ENCODE assay signal across 8 cellular contexts in genomic region chr1:150272379-150272840, GRCh38. TPM values are rescaled to one million over a fixed set of nuclear protein-coding genes. Genes with fewer than 3 reads are reported as not detected.
DNase-seq lines count a peak whose midpoint lies in the region; TF ChIP-seq lines count a peak whose summit lies in the region.

C1orf54 (plus strand) TSS chr1:150272790; CDS start chr1:150272818, 28 bp downstream.

- 0 out of 2 replicates have a peak within 1 kb of the TSS, but pooled peaks have one; percentile 6 for H2AFZ ChIP-seq in OCI-LY3 (ENCODE audit: low read depth, low read length)
- peak within 1 kb of the TSS; percentile 60 for H2AFZ ChIP-seq in osteoblast (ENCODE audit: low read length)

- H3K27me3 ChIP-seq in OCI-LY3 (ENCODE audit: low read depth, low read length): no peaks in the 10 kb centered on the region
- H3K27me3 ChIP-seq in osteoblast (ENCODE audit: insufficient read depth, low read length): no peaks in the 10 kb centered on the region

- peak within 1 kb of the TSS; percentile 45 for H3K9ac ChIP-seq in OCI-LY3 (ENCODE audit: low read length)

- H3K36me3 ChIP-seq in OCI-LY3 (replicated peaks; ENCODE audit: low read depth, low read length) (no peaks in the 10 kb centered on the region), osteoblast (ENCODE audit: insufficient read depth, low read length) (peaks cover 12% of the 10 kb centered on the region)

- H3K27ac ChIP-seq in OCI-LY3 (ENCODE audit: low read length) (peak within 1 kb of the TSS; percentile 79), osteoblast (ENCODE audit: low read depth, low read length) (peak within 1 kb of the TSS; percentile 78)

- H3K79me2 ChIP-seq in OCI-LY3 (ENCODE audit: low read length): peaks cover 15% of the 10 kb centered on the region
- H3K79me2 ChIP-seq in osteoblast (ENCODE audit: insufficient read depth, low read length): peaks cover 24% of the 10 kb centered on the region

- H3K4me3 ChIP-seq in OCI-LY3 (ENCODE audit: low read length): peak within 1 kb of the TSS; percentile 62
- peak within 1 kb of the TSS; percentile 56 for H3K4me3 ChIP-seq in fibroblast of pulmonary artery (replicated peaks; ENCODE audit: low read depth, low read length)
- H3K4me3 ChIP-seq in osteoblast (ENCODE audit: insufficient read depth, low read length): peak within 1 kb of the TSS; percentile 70

- in situ Hi-C loops in GM13977 (cut with MboI; ENCODE audit: low pct_unique_long_range_greater_than_20kb, low sequenced_read_pairs, unreplicated experiment): loop anchor here (25.0 kb wide), 1 partner anchor 265 kb away; the partner anchor contains the start of gene ADAMTSL4

- peaks cover 7% of the 10 kb centered on the region; the same call in 1 of the 2 replicates for H4K20me1 ChIP-seq in OCI-LY3 (ENCODE audit: insufficient read depth, low read length)
- no peaks in the 10 kb centered on the region for H4K20me1 ChIP-seq in osteoblast (ENCODE audit: insufficient read depth, low read length)

- TF ChIP-seq CTCF in OCI-LY3 (IDR thresholded peaks at IDR 0.05; ENCODE audit: low read depth, low read length): no peak; the same call in 1 of the 2 replicates
- TF ChIP-seq CTCF in fibroblast of pulmonary artery (IDR thresholded peaks at IDR 0.05; ENCODE audit: low read length, missing control alignments): peak; percentile 20
- peak; percentile 6 for TF ChIP-seq CTCF in osteoblast (IDR thresholded peaks at IDR 0.05; ENCODE audit: extremely low read depth, low read depth, low read length)
- TF ChIP-seq CTCF in GM13977 (IDR thresholded peaks at IDR 0.05; ENCODE audit: extremely low read depth, insufficient read depth, missing control alignments): no peak

- DNase-seq in CD1c-positive myeloid dendritic cell (ENCODE audit: extremely low spot score) (peak; percentile 57), fibroblast of pulmonary artery (ENCODE audit: low read depth) (peak; percentile 67), osteoblast (ENCODE audit: insufficient read length, low spot score, missing footprints) (peak; percentile 93), GM13977 (ENCODE audit: low spot score) (no peak), COLO668 (lab: John Stamatoyannopoulos, UW; ENCODE audit: unreplicated experiment) (no peak), inferior parietal cortex (ENCODE audit: extremely low spot score) (no peak)
- no peak for DNase-seq in activated effector memory CD4-positive, alpha-beta T cell treated with anti-CD3 and anti-CD28 coated beads, Interleukin-2, amount 50 U/mL, for 16 hours

- peak within 1 kb of the TSS; percentile 83 for H3K4me2 ChIP-seq in OCI-LY3 (ENCODE audit: low read length)
- peak within 1 kb of the TSS; percentile 92 for H3K4me2 ChIP-seq in osteoblast (ENCODE audit: insufficient read depth, low read length)

- no peaks in the 10 kb centered on the region for H3K9me3 ChIP-seq in OCI-LY3 (ENCODE audit: insufficient read depth, low read length)
- no peaks in the 10 kb centered on the region for H3K9me3 ChIP-seq in osteoblast (ENCODE audit: low read depth, low read length)

- H3K4me1 ChIP-seq in OCI-LY3 (ENCODE audit: low read length) (peaks cover 67% of the 10 kb centered on the region), osteoblast (ENCODE audit: insufficient read depth, low read length) (peaks cover 35% of the 10 kb centered on the region)

RNA-seq across cellular contexts. Expression of gene C1orf54, which starts in this region (rescaled TPM):
- 32.2 and 45.4 TPM in 2 replicates for total RNA-seq in osteoblast

Comparison
In these comparisons a context has a peak if more than half of its experiments do, and no peak if none do; other contexts are left out.
1. DNase-seq: peak in CD1c-positive myeloid dendritic cell (single experiment), fibroblast of pulmonary artery (single experiment) and osteoblast (single experiment); none in GM13977 (single experiment), COLO668 (single experiment), activated effector memory CD4-positive, alpha-beta T cell treated with anti-CD3 and anti-CD28 coated beads, Interleukin-2, amount 50 U/mL, for 16 hours (single experiment) and inferior parietal cortex (single experiment).
2. CTCF ChIP-seq: peak in fibroblast of pulmonary artery (single experiment) and osteoblast (single experiment); none in OCI-LY3 (single experiment) and GM13977 (single experiment).
3. Peak in every context shown above with its lines, with median percentiles within 50 percentile points of each other: H3K4me3 ChIP-seq.